In the genomic region with DNA sequence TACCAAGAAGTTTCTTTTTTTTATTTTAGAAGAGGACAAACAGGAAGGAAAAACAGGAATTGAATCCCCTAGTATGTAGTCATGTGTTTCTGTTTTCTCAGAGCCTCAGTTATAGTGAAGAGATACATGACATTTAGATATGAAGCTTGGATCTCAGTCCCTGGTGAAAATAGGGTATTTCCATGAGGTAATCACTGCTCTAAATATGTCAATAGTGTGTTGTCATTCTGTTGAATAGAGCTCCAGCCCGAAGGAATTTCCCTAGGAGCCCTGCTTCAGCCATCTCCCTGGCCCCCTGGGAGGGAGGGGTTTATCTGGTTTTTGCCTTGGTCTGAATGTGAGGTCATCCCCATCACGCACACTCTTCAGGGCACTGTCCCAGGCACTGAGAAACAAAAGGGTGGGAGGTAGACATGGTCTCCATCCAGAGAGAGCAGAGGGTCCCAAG, we compare ENCODE assay signal across 13 cellular contexts. TPM values are rescaled to one million over a fixed set of nuclear protein-coding genes. Genes with fewer than 3 reads are reported as not detected.
A peak's percentile ranks its signal among the peaks of the same experiment; 100 is the strongest.
DNase-seq lines count a peak whose midpoint lies in the region; ATAC-seq and TF ChIP-seq lines count a peak whose summit lies in the region.
"Had no signal": no experiment of that assay in that cellular context is flagged by ENCODE, and none has a peak within 500 bp of the region (broad histone marks: within the 10 kb centered on the region; RNA-seq: fewer than 3 reads in every experiment).

No MANE protein-coding gene starts in this region.

- TF ChIP-seq CTCF in GM12865 (IDR thresholded peaks at IDR 0.05; ENCODE audit: insufficient read depth, low read depth, low read length, missing control alignments) = no peak
- TF ChIP-seq CTCF in lower leg skin (IDR thresholded peaks at IDR 0.05) = no peak

- ATAC-seq in GM21360 (IDR thresholded peaks at IDR 0.05; ENCODE audit: unreplicated experiment) (peak; percentile 42), HG03108 (IDR thresholded peaks at IDR 0.05; ENCODE audit: unreplicated experiment) (peak; percentile 36)

- no peaks in the 10 kb centered on the region for H3K27me3 Mint-ChIP-seq in dendritic cell treated with granulocyte-macrophage colony-stimulating factor and Interleukin-4, amounts not matched to agents 40 ng/mL and 50 ng/mL, for 4 days

- peak; percentile 82 for DNase-seq in GM12865 (ENCODE audit: low read depth)
- DNase-seq in activated gamma-delta T cell (lab: John Stamatoyannopoulos, UW) = no peak
- no peak for DNase-seq in stimulated activated naive CD4-positive, alpha-beta T cell (lab: John Stamatoyannopoulos, UW)
- DNase-seq in lower leg skin (ENCODE audit: low spot score in 2 of 2) = no peak
- DNase-seq in NCI-H146 (lab: John Stamatoyannopoulos, UW) = no peak
- DNase-seq: activated T-cell treated with anti-CD3 and anti-CD28 coated beads for 4 hours; caudate nucleus; stimulated activated CD4-positive, alpha-beta T cell treated with anti-CD3 and anti-CD28 coated beads, Interleukin-4, amount 100 ng/mL, for 1 hour had no signal

- H3K27ac Mint-ChIP-seq in dendritic cell treated with granulocyte-macrophage colony-stimulating factor and Interleukin-4, amounts not matched to agents 40 ng/mL and 50 ng/mL, for 4 days = peak overlapping the region; percentile 89
- H3K27ac Mint-ChIP-seq: T-helper 1 cell treated with Interleukin-12 subunit alpha and Interleukin-12 subunit beta and Interleukin-4 antibody, amounts not matched to agents 30 μg/mL and 1 μg/mL, for 36 hours had no signal

- peaks cover 55% of the 10 kb centered on the region for H3K4me1 Mint-ChIP-seq in dendritic cell treated with granulocyte-macrophage colony-stimulating factor and Interleukin-4, amounts not matched to agents 40 ng/mL and 50 ng/mL, for 4 days (ENCODE audit: low read depth)

- H3K36me3 Mint-ChIP-seq in dendritic cell treated with granulocyte-macrophage colony-stimulating factor and Interleukin-4, amounts not matched to agents 40 ng/mL and 50 ng/mL, for 4 days (ENCODE audit: low read depth) = no peaks in the 10 kb centered on the region

- intact Hi-C loops in dendritic cell treated with granulocyte-macrophage colony-stimulating factor and Interleukin-4, amounts not matched to agents 40 ng/mL and 50 ng/mL, for 4 days (cut with micrococcal nuclease) = loop anchor here (5.0 kb wide), 1 partner anchor 37 kb away; no protein-coding TSS in a partner anchor
- intact Hi-C loops in lower leg skin (cut with DNase I; ENCODE audit: low total_unique reads) = no loop called here

- peak overlapping the region; percentile 1 for H3K4me3 Mint-ChIP-seq in dendritic cell treated with granulocyte-macrophage colony-stimulating factor and Interleukin-4, amounts not matched to agents 40 ng/mL and 50 ng/mL, for 4 days
- H3K4me3 Mint-ChIP-seq: T-helper 1 cell treated with Interleukin-12 subunit alpha and Interleukin-12 subunit beta and Interleukin-4 antibody, amounts not matched to agents 30 μg/mL and 1 μg/mL, for 36 hours had no signal

- no peak for TF ChIP-seq POLR2A in lower leg skin (IDR thresholded peaks at IDR 0.05)

- H3K9me3 Mint-ChIP-seq in dendritic cell treated with granulocyte-macrophage colony-stimulating factor and Interleukin-4, amounts not matched to agents 40 ng/mL and 50 ng/mL, for 4 days = peaks cover 6% of the 10 kb centered on the region
- H3K9me3 Mint-ChIP-seq: T-helper 1 cell treated with Interleukin-12 subunit alpha and Interleukin-12 subunit beta and Interleukin-4 antibody, amounts not matched to agents 30 μg/mL and 1 μg/mL, for 36 hours had no signal

- H3K4me3 ChIP-seq in GM12865 (ENCODE audit: low read depth, low read length) = no peak overlapping the region
- no peak overlapping the region for H3K4me3 ChIP-seq in lower leg skin (ENCODE audit: low read depth, poor library complexity, severe bottlenecking)
- H3K4me3 ChIP-seq: thoracic aorta had no signal

- WGBS in lower leg skin, 2 donors = 34 to 45% methylated on average over 2 of the region's 2 CpGs

RNA-seq across cellular contexts. Expression of gene REL, which starts 47.1 kb away (rescaled TPM):
- total RNA-seq in lower leg skin = 10 to 100 TPM; 33.8 to 56.2 (median 41.2) TPM
